8 cellular contexts compared by ENCODE assay signal in genomic region chr19:36136975-36137686, GRCh38. TPM values are rescaled to one million over a fixed set of nuclear protein-coding genes. Genes with fewer than 3 reads are reported as not detected.
DNase-seq lines count a peak whose midpoint lies in the region; ATAC-seq and TF ChIP-seq lines count a peak whose summit lies in the region.

No MANE protein-coding gene starts in this region.

- no peak for TF ChIP-seq CTCF in mammary epithelial cell (conservative IDR thresholded peaks at IDR 0.05 in 1 of 2, IDR thresholded peaks at IDR 0.05 in 1 of 2; ENCODE audit: extremely low read depth in 1 of 2, insufficient read depth in 1 of 2, low read depth in 1 of 2, low read length in 2 of 2)

- H3K4ac ChIP-seq in mesendoderm (ENCODE audit: low read depth, low read length), result no peak overlapping the region

- H4K20me1 ChIP-seq in mammary epithelial cell (ENCODE audit: insufficient read depth, low read length), result no peaks in the 10 kb centered on the region

- H3K79me1 ChIP-seq in mesendoderm (ENCODE audit: low read length), result peaks cover 7% of the 10 kb centered on the region

- no peak overlapping the region for H2BK5ac ChIP-seq in mesendoderm (ENCODE audit: low read length)

- H3K27me3 ChIP-seq in mammary epithelial cell (ENCODE audit: insufficient read depth, low read length) (no peaks in the 10 kb centered on the region), mesendoderm (ENCODE audit: insufficient read depth, low read length, poor library complexity) (no peaks in the 10 kb centered on the region)

- peak overlapping the region; percentile 66 for H3K4me2 ChIP-seq in mammary epithelial cell (ENCODE audit: insufficient read depth, low read depth, low read length)
- H3K4me2 ChIP-seq in mesendoderm (ENCODE audit: low read length), result no peak overlapping the region

- CTCF ChIA-PET in mammary epithelial cell (lab: Charles Lee; ENCODE audit: low non-redundant PET), result no interaction called here

- no peaks in the 10 kb centered on the region for H3K9me3 ChIP-seq in mammary epithelial cell (replicated peaks; ENCODE audit: insufficient read depth, low read length)

- peak overlapping the region; percentile 24 for H2AFZ ChIP-seq in mammary epithelial cell (ENCODE audit: low read depth, low read length)

- H3K9ac ChIP-seq in mammary epithelial cell (ENCODE audit: insufficient read depth, low read length) (peak overlapping the region; percentile 56), mesendoderm (ENCODE audit: low read length) (no peak overlapping the region)

- no peak overlapping the region for H2BK120ac ChIP-seq in mesendoderm (ENCODE audit: low read depth, low read length)

- H3K79me2 ChIP-seq in mammary epithelial cell (ENCODE audit: insufficient read depth, low read length) (peaks cover 18% of the 10 kb centered on the region), mesendoderm (ENCODE audit: control insufficient read depth, insufficient read depth, low read length) (peaks cover 9% of the 10 kb centered on the region)

- H4K5ac ChIP-seq in mesendoderm (ENCODE audit: low read length), result no peak overlapping the region

- DNase-seq in DMS 273 treated with DMSO at 0.1 percent for 48 hours (lab: John Stamatoyannopoulos, UW) (peak; percentile 36), NCI-H1694 (lab: John Stamatoyannopoulos, UW) (peak; percentile 5), mammary epithelial cell (peak; percentile 98), mesendoderm (peak; percentile 21), NCI-H187 treated with DMSO at 0.1 percent for 48 hours (lab: John Stamatoyannopoulos, UW) (no peak), SHP77 treated with DMSO at 0.1 percent for 48 hours (lab: John Stamatoyannopoulos, UW) (no peak)

- intact Hi-C loops in mammary epithelial cell (cut with micrococcal nuclease), result loop anchor here (1.0 kb wide), 1 partner anchor 22 kb away; the partner anchor contains the start of gene TBCB

- no peak overlapping the region for H4K8ac ChIP-seq in mesendoderm (ENCODE audit: low read depth, low read length)

- in situ Hi-C loops in mammary epithelial cell (cut with MboI; ENCODE audit: low sequenced_read_pairs in 2 of 2), result loop anchor here in 1 of 2 donors (10.0 kb wide), 1 partner anchor 348 kb away; the partner anchor contains the start of gene ZNF566

- WGBS in mammary epithelial cell (ENCODE audit: low coverage, missing lambda C conversion rate), result 53% methylated on average over 11 of the region's 12 CpGs
- WGBS in mesendoderm (ENCODE audit: extremely low coverage, insufficient coverage, low lambda C conversion rate), result no CpG with 5 or more reads among the region's 12 CpGs

- H3K56ac ChIP-seq in mesendoderm (ENCODE audit: low read length), result peak overlapping the region; percentile 10

- no peak for ATAC-seq in GM21619 (IDR thresholded peaks at IDR 0.05; ENCODE audit: unreplicated experiment)
- ATAC-seq in HG03175 (IDR thresholded peaks at IDR 0.05; ENCODE audit: unreplicated experiment), result no peak

- peaks cover 36% of the 10 kb centered on the region for H3K4me1 ChIP-seq in mammary epithelial cell (ENCODE audit: insufficient read depth, low read length)
- H3K4me1 ChIP-seq in mesendoderm (ENCODE audit: control insufficient read depth, low read depth, low read length), result peaks cover 3% of the 10 kb centered on the region

- no peak overlapping the region for H2BK15ac ChIP-seq in mesendoderm (replicated peaks; ENCODE audit: low read depth)

- H3K23ac ChIP-seq in mesendoderm (ENCODE audit: low read length), result no peak overlapping the region

- peak overlapping the region; percentile 79 for H3K27ac ChIP-seq in mammary epithelial cell (ENCODE audit: insufficient read depth, low read depth, low read length)
- no peak overlapping the region for H3K27ac ChIP-seq in mesendoderm (ENCODE audit: low read depth, low read length)

- H3K4me3 ChIP-seq in mammary epithelial cell (replicated peaks in 1 of 3; ENCODE audit: insufficient read depth in 1 of 3, low read depth in 2 of 3, low read length in 3 of 3), result no peak overlapping the region
- no peak overlapping the region for H3K4me3 ChIP-seq in mesendoderm (ENCODE audit: low read length)

- H2AK5ac ChIP-seq in mesendoderm (ENCODE audit: low read length), result no peak overlapping the region

- dilution Hi-C loops in mammary epithelial cell (cut with HindIII; ENCODE audit: low sequenced_read_pairs), result no loop called here

- BruUV-seq in mammary epithelial cell (replicated peaks; lab: Mats Ljungman, UMichigan), result no TSS peak

- H3K18ac ChIP-seq in mesendoderm (ENCODE audit: low read length), result no peak overlapping the region

- H3K36me3 ChIP-seq in mammary epithelial cell (ENCODE audit: insufficient read depth, low read length) (no peaks in the 10 kb centered on the region), mesendoderm (ENCODE audit: control insufficient read depth, insufficient read depth, low read length) (no peaks in the 10 kb centered on the region)

RNA-seq across cellular contexts. Expression of gene CAPNS1, which starts 2.7 kb away (rescaled TPM):
- 1,000 to 10,000 TPM in 1 of 2 donors, 100 to 1,000 TPM in 1; 328 to 1,073 TPM for total RNA-seq in mammary epithelial cell
- polyA plus RNA-seq in mammary epithelial cell, result 889 TPM
- 1,358 TPM for polyA minus RNA-seq in mammary epithelial cell
- polyA plus RNA-seq in mesendoderm (2013, experiment 1 of 2), result 487 TPM
- polyA plus RNA-seq in mesendoderm (2013, experiment 2 of 2), result 492 TPM

RNA-seq across cellular contexts. Expression of gene COX7A1, which starts 15.1 kb away (rescaled TPM):
- 1 to 10 TPM in 1 of 2 donors, not detected in 1; 1.0 TPM for total RNA-seq in mammary epithelial cell
- not detected for polyA plus RNA-seq in mammary epithelial cell
- polyA minus RNA-seq in mammary epithelial cell, result not detected
- 1.2 TPM for polyA plus RNA-seq in mesendoderm (2013, experiment 1 of 2)
- polyA plus RNA-seq in mesendoderm (2013, experiment 2 of 2), result 1.4 TPM

RNA-seq across cellular contexts. Expression of gene TBCB, which starts 21.9 kb away (rescaled TPM):
- total RNA-seq in mammary epithelial cell, result 100 to 1,000 TPM; 139 to 149 TPM
- polyA plus RNA-seq in mammary epithelial cell, result 177 TPM
- polyA minus RNA-seq in mammary epithelial cell, result 155 TPM
- polyA plus RNA-seq in mesendoderm (2013, experiment 1 of 2), result 243 TPM
- 228 TPM for polyA plus RNA-seq in mesendoderm (2013, experiment 2 of 2)

RNA-seq across cellular contexts. Expression of gene POLR2I, which starts 22.5 kb away (rescaled TPM):
- 10 to 100 TPM; 28.7 to 84.5 TPM for total RNA-seq in mammary epithelial cell
- polyA plus RNA-seq in mammary epithelial cell, result 57.9 TPM
- 46.7 TPM for polyA minus RNA-seq in mammary epithelial cell
- 255 TPM for polyA plus RNA-seq in mesendoderm (2013, experiment 1 of 2)
- 263 TPM for polyA plus RNA-seq in mesendoderm (2013, experiment 2 of 2)

RNA-seq across cellular contexts. Expression of gene OVOL3, which starts 26.2 kb away (rescaled TPM):
- not detected for total RNA-seq in mammary epithelial cell
- not detected for polyA plus RNA-seq in mammary epithelial cell
- polyA minus RNA-seq in mammary epithelial cell, result not detected
- polyA plus RNA-seq in mesendoderm (2013, experiment 1 of 2), result 0.20 TPM
- polyA plus RNA-seq in mesendoderm (2013, experiment 2 of 2), result 0.11 TPM

Comparison
In these comparisons a context has a peak if more than half of its experiments do, and no peak if none do; other contexts are left out.
1. DNase-seq: peak in DMS 273 treated with DMSO at 0.1 percent for 48 hours (single experiment), NCI-H1694 (single experiment), mammary epithelial cell (single experiment) and mesendoderm (single experiment); none in NCI-H187 treated with DMSO at 0.1 percent for 48 hours (single experiment) and SHP77 treated with DMSO at 0.1 percent for 48 hours (single experiment).